In the genomic region with DNA sequence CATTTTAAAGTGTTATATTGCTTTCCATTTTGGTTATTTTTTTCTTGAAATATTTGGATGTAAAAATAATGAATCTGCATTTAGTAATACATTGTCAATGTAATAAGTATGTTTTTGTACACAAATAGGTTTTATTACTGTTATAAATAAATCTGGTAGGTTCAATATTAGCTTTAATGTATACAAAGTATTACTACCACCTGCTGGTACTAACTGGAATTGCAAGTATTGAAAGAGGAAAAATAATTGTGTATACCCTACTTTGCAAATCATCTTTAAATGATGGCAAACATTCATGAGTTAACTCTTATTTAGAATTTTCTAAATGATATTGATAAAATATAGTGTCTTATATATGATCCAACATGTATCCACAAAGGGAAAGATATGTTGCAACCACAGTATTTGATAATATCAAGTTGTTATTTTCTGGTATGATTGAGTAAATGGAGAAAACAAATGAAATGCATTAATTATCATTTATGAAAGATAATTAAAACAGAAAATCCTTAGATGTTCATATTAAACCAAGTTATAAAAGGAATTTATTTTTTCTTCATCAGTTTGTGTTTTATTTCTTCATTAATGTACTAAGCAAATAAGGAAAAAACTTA, we compare ENCODE assay signal across 10 cellular contexts. TPM values are rescaled to one million over a fixed set of nuclear protein-coding genes. Genes with fewer than 3 reads are reported as not detected.
DNase-seq lines count a peak whose midpoint lies in the region; ATAC-seq, FAIRE-seq and TF ChIP-seq lines count a peak whose summit lies in the region.
"Had no signal": no experiment of that assay in that cellular context is flagged by ENCODE, and none has a peak within 500 bp of the region (broad histone marks: within the 10 kb centered on the region; RNA-seq: fewer than 3 reads in every experiment).

No MANE protein-coding gene starts in this region.

- peaks cover 34% of the 10 kb centered on the region for H3K9me3 Mint-ChIP-seq in neural crest cell
- H3K9me3 Mint-ChIP-seq: stimulated activated naive B cell treated with anti-CD40 and anti-IgM and Interleukin-4, amounts not matched to agents 10 μg/mL and 1 μg/mL and 100 μg/mL, for 72 hours had no signal

- CTCF ChIA-PET in mammary epithelial cell (lab: Charles Lee; ENCODE audit: low non-redundant PET) = no interaction called here

- H3K4me1 Mint-ChIP-seq in neural crest cell = no peaks in the 10 kb centered on the region
- H3K4me1 Mint-ChIP-seq: stimulated activated naive B cell treated with anti-CD40 and anti-IgM and Interleukin-4, amounts not matched to agents 10 μg/mL and 1 μg/mL and 100 μg/mL, for 72 hours had no signal

- H3K4me3 ChIP-seq in mammary epithelial cell (replicated peaks in 1 of 3; ENCODE audit: insufficient read depth in 1 of 3, low read depth in 2 of 3, low read length in 3 of 3) = no peak overlapping the region

- no peak overlapping the region for H2AFZ ChIP-seq in mammary epithelial cell (ENCODE audit: low read depth, low read length)

- H3K27ac ChIP-seq in mammary epithelial cell (ENCODE audit: insufficient read depth, low read depth, low read length) = no peak overlapping the region

- no peak for ATAC-seq in GM21786 (IDR thresholded peaks at IDR 0.05; ENCODE audit: unreplicated experiment)
- ATAC-seq in GM18870 (IDR thresholded peaks at IDR 0.05; ENCODE audit: unreplicated experiment) = no peak
- ATAC-seq: stimulated activated naive B cell treated with anti-CD40 and anti-IgM and Interleukin-4, amounts not matched to agents 10 μg/mL and 1 μg/mL and 100 μg/mL, for 72 hours had no signal

- H3K79me2 ChIP-seq in mammary epithelial cell (ENCODE audit: insufficient read depth, low read length) = no peaks in the 10 kb centered on the region

- no peak overlapping the region for H3K27ac Mint-ChIP-seq in neural crest cell (ENCODE audit: unreplicated experiment)
- H3K27ac Mint-ChIP-seq: stimulated activated naive B cell treated with anti-CD40 and anti-IgM and Interleukin-4, amounts not matched to agents 10 μg/mL and 1 μg/mL and 100 μg/mL, for 72 hours had no signal

- H3K9ac ChIP-seq in mammary epithelial cell (ENCODE audit: insufficient read depth, low read length) = no peak overlapping the region

- TF ChIP-seq CTCF in GM12801 (IDR thresholded peaks at IDR 0.05; ENCODE audit: extremely low read depth, insufficient read length) (peak; percentile 11), LNCAP (IDR thresholded peaks at IDR 0.05) (peak; percentile 96), mammary epithelial cell (conservative IDR thresholded peaks at IDR 0.05 in 1 of 2, IDR thresholded peaks at IDR 0.05 in 1 of 2; ENCODE audit: extremely low read depth in 1 of 2, insufficient read depth in 1 of 2, low read depth in 1 of 2, low read length in 2 of 2) (peak; percentile 46 to 49), neural crest cell (conservative IDR thresholded peaks at IDR 0.05) (peak; percentile 73)

- DNase-seq in mammary epithelial cell (peak; percentile 12), neural crest cell (ENCODE audit: low read depth, low spot score) (no peak), urothelium cell line (ENCODE audit: low spot score) (no peak), AG08396 (ENCODE audit: low spot score) (no peak)
- DNase-seq: activated CD8-positive, alpha-beta memory T cell treated with anti-CD3 and anti-CD28 coated beads, Interleukin-2, amount 50 U/mL, for 48 hours; stimulated activated naive B cell treated with anti-CD40 and anti-IgM and Interleukin-4, amounts not matched to agents 10 μg/mL and 1 μg/mL and 100 μg/mL, for 72 hours had no signal

- no peak for FAIRE-seq in urothelium cell line (lab: Jason Lieb, UNC)

- H3K27me3 ChIP-seq in mammary epithelial cell (ENCODE audit: insufficient read depth, low read length) = no peaks in the 10 kb centered on the region

- H3K36me3 Mint-ChIP-seq in neural crest cell (ENCODE audit: low read depth) = peaks cover 3% of the 10 kb centered on the region
- H3K36me3 Mint-ChIP-seq: stimulated activated naive B cell treated with anti-CD40 and anti-IgM and Interleukin-4, amounts not matched to agents 10 μg/mL and 1 μg/mL and 100 μg/mL, for 72 hours had no signal

- no TSS peak for BruUV-seq in mammary epithelial cell (replicated peaks; lab: Mats Ljungman, UMichigan)

- no peaks in the 10 kb centered on the region for H4K20me1 ChIP-seq in mammary epithelial cell (ENCODE audit: insufficient read depth, low read length)

- peaks cover 5% of the 10 kb centered on the region for H3K9me3 ChIP-seq in mammary epithelial cell (replicated peaks; ENCODE audit: insufficient read depth, low read length)

- intact Hi-C loops in mammary epithelial cell (cut with micrococcal nuclease) = loop anchor here (5.0 kb wide), 2 partner anchors 369 to 729 kb away; no protein-coding TSS in a partner anchor

- H3K4me1 ChIP-seq in mammary epithelial cell (ENCODE audit: insufficient read depth, low read length) = no peaks in the 10 kb centered on the region

- H3K27me3 Mint-ChIP-seq in neural crest cell (ENCODE audit: low read depth) = no peaks in the 10 kb centered on the region
- H3K27me3 Mint-ChIP-seq: stimulated activated naive B cell treated with anti-CD40 and anti-IgM and Interleukin-4, amounts not matched to agents 10 μg/mL and 1 μg/mL and 100 μg/mL, for 72 hours had no signal

- no peak overlapping the region for H3K4me3 Mint-ChIP-seq in neural crest cell
- H3K4me3 Mint-ChIP-seq: stimulated activated naive B cell treated with anti-CD40 and anti-IgM and Interleukin-4, amounts not matched to agents 10 μg/mL and 1 μg/mL and 100 μg/mL, for 72 hours had no signal

- H3K4me2 ChIP-seq in mammary epithelial cell (ENCODE audit: insufficient read depth, low read depth, low read length) = no peak overlapping the region

- H3K36me3 ChIP-seq in mammary epithelial cell (ENCODE audit: insufficient read depth, low read length) = no peaks in the 10 kb centered on the region

- in situ Hi-C loops in mammary epithelial cell (cut with MboI; ENCODE audit: low sequenced_read_pairs in 2 of 2) = no loop called here

- dilution Hi-C loops in mammary epithelial cell (cut with HindIII; ENCODE audit: low sequenced_read_pairs) = no loop called here

RNA-seq across cellular contexts. Expression of a gene that starts 3.2 kb away (rescaled TPM):
- total RNA-seq in mammary epithelial cell = not detected
- not detected for polyA plus RNA-seq in mammary epithelial cell
- not detected for polyA minus RNA-seq in mammary epithelial cell
- total RNA-seq in neural crest cell = not detected in 2 replicates

RNA-seq across cellular contexts. Expression of a gene that starts 42.3 kb away (rescaled TPM):
- total RNA-seq in mammary epithelial cell = not detected
- polyA plus RNA-seq in mammary epithelial cell = not detected
- polyA minus RNA-seq in mammary epithelial cell = not detected
- not detected in 2 replicates for total RNA-seq in neural crest cell

RNA-seq across cellular contexts. Expression of a gene that starts 52.6 kb away (rescaled TPM):
- total RNA-seq in mammary epithelial cell (not detected), neural crest cell (not detected in 2 replicates)
- polyA plus RNA-seq in mammary epithelial cell = not detected
- not detected for polyA minus RNA-seq in mammary epithelial cell

Comparison
In these comparisons a context has a peak if more than half of its experiments do, and no peak if none do; other contexts are left out.
1. CTCF ChIP-seq: peak in every context shown above with its lines; median percentile 96 in LNCAP; 73 in neural crest cell; 48 in mammary epithelial cell; 11 in GM12801.